In the genomic region with DNA sequence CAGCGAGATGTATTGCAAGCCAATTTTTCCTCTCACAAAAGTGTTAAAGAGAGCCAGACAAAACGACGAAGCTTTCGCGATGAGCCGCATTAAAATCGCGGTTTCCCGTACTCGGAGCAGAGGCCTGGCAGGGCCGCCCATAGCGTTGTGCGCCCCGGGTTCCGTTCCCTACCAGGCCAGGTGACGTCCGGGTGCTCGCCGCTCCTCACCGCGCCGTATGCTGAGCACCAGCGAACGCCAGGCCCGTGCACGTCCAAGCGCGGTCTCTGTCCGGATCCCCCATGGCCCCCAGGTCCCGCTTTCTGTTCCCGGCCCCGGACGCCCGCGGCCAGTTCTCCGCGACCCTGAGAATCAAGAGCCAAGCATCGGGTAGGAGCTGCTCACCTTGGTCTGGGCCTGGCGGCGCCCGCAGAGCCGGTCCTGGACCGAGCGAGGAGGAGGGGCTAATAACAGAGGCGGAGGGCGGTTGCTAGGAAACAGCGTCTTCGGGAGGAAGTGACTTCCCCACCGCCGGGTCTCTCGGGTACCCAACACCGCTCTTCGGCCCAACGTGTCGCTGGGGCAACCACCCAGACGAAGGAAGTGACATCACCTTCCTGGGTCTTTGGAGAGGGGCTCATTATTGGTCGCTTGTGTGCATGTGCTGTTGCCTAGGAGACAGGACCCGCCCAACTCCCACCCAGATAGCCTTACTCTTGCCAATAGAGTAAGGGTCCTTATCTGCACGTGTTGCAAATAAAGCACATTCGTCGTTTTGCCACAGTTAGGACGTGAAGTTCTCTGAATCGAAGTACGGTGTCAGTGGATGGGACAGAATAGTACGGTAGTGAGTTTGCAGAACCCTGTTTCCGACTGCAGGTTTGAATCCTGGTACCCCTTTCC, we compare ENCODE assay signal across 8 cellular contexts. TPM values are rescaled to one million over a fixed set of nuclear protein-coding genes. Genes with fewer than 3 reads are reported as not detected.
DNase-seq lines count a peak whose midpoint lies in the region; ATAC-seq and TF ChIP-seq lines count a peak whose summit lies in the region.

A gene (minus strand): TSS at position 579 of the 882 bp plus-strand sequence. CDS start 1,115 bp downstream, outside the sequence.

- H3K4me3 ChIP-seq in GM12865 (ENCODE audit: low read depth, low read length) = peak within 1 kb of the TSS; percentile 74
- peak within 1 kb of the TSS; percentile 89 for H3K4me3 ChIP-seq in iPS-18c (ENCODE audit: insufficient read depth, low read depth, low read length)
- H3K4me3 ChIP-seq in smooth muscle cell = peak within 1 kb of the TSS; percentile 76

- peaks cover 7% of the 10 kb centered on the region for H3F3A ChIP-seq in smooth muscle cell (ENCODE audit: low read depth)

- peaks cover 12% of the 10 kb centered on the region for H3K4me1 ChIP-seq in smooth muscle cell (ENCODE audit: low read depth)

- peak within 1 kb of the TSS; percentile 53 for H3K9ac ChIP-seq in smooth muscle cell (ENCODE audit: low read depth)

- DNase-seq in GM12865 (ENCODE audit: low read depth) (peak; percentile 94), NCI-H1436 treated with DMSO at 0.1 percent for 48 hours (lab: John Stamatoyannopoulos, UW) (peak; percentile 90), MCF 10A (ENCODE audit: unreplicated experiment) (peak; percentile 87), smooth muscle cell (lab: John Stamatoyannopoulos, UW; ENCODE audit: unreplicated experiment) (peak; percentile 45), NOMO-1 treated with DMSO at 0.1 percent for 48 hours (lab: John Stamatoyannopoulos, UW; ENCODE audit: unreplicated experiment) (no peak)

- H3K27ac Mint-ChIP-seq in MCF 10A (ENCODE audit: low read depth, unreplicated experiment) = peak within 1 kb of the TSS; percentile 80

- no peaks in the 10 kb centered on the region for H4K20me1 ChIP-seq in smooth muscle cell (ENCODE audit: low read depth)

- intact Hi-C loops in MCF 10A (cut with micrococcal nuclease) = loop anchor here (10.0 kb wide), 1 partner anchor 822 kb away; a partner anchor contains a TSS

- H3K27me3 ChIP-seq in smooth muscle cell (ENCODE audit: low read depth) = no peaks in the 10 kb centered on the region

- H3K4me3 Mint-ChIP-seq in MCF 10A (ENCODE audit: unreplicated experiment) = peak within 1 kb of the TSS; percentile 81

- WGBS in smooth muscle cell (ENCODE audit: low lambda C conversion rate) = 6% methylated on average over 66 of the region's 66 CpGs

- H3K27me3 Mint-ChIP-seq in MCF 10A (ENCODE audit: insufficient read depth, unreplicated experiment) = no peaks in the 10 kb centered on the region

- H3K27ac ChIP-seq in VCaP (peak within 1 kb of the TSS; percentile 85), smooth muscle cell (ENCODE audit: low read depth) (peak within 1 kb of the TSS; percentile 53)

- ATAC-seq in HG02610 (IDR thresholded peaks at IDR 0.05; ENCODE audit: unreplicated experiment) = peak; percentile 99

- no peaks in the 10 kb centered on the region for H3K9me3 Mint-ChIP-seq in MCF 10A (ENCODE audit: unreplicated experiment)

- TF ChIP-seq CTCF in GM12865 (IDR thresholded peaks at IDR 0.05; ENCODE audit: insufficient read depth, low read depth, low read length, missing control alignments) (no peak), VCaP (conservative IDR thresholded peaks at IDR 0.05) (no peak), MCF 10A (IDR thresholded peaks at IDR 0.05; ENCODE audit: unreplicated experiment) (no peak), smooth muscle cell (IDR thresholded peaks at IDR 0.05; ENCODE audit: borderline replicate concordance, insufficient read depth, poor library complexity, severe bottlenecking) (no peak)

- H3K4me2 ChIP-seq in smooth muscle cell = peak within 1 kb of the TSS; percentile 88

- CTCF ChIA-PET in MCF 10A (lab: Yijun Ruan, JAX) = interaction anchor here (0.6 to 1.6 kb wide), 6 partner anchors 410 to 640 kb away, joined by 3 to 8 read pairs (median 3); no protein-coding TSS in a partner anchor

- BruUV-seq in MCF 10A (replicated peaks; lab: Mats Ljungman, UMichigan) = no TSS peak

- H3K9me3 ChIP-seq in iPS-18c (ENCODE audit: control insufficient read depth, insufficient read depth, low read length) = no peaks in the 10 kb centered on the region
- H3K9me3 ChIP-seq in smooth muscle cell (replicated peaks; ENCODE audit: low read depth) = no peaks in the 10 kb centered on the region

- POLR2A ChIA-PET in MCF 10A (lab: Yijun Ruan, JAX) = interaction anchor here (0.7 to 1.7 kb wide), 3 partner anchors 9 to 597 kb away, joined by 3 to 6 read pairs (median 4); no protein-coding TSS in a partner anchor

- H3K36me3 Mint-ChIP-seq in MCF 10A (ENCODE audit: insufficient read depth, unreplicated experiment) = no peaks in the 10 kb centered on the region

- H2AFZ ChIP-seq in smooth muscle cell (ENCODE audit: low read depth) = peak within 1 kb of the TSS; percentile 68

- peaks cover 6% of the 10 kb centered on the region for H3K4me1 Mint-ChIP-seq in MCF 10A (ENCODE audit: insufficient read depth, unreplicated experiment)

- peaks cover 4% of the 10 kb centered on the region for H3K79me2 ChIP-seq in smooth muscle cell (ENCODE audit: low read depth)

- H3K36me3 ChIP-seq in smooth muscle cell (ENCODE audit: low read depth) = no peaks in the 10 kb centered on the region

RNA-seq across cellular contexts. Expression of the gene that starts here (rescaled TPM):
- total RNA-seq in MCF 10A (2022) = 13.2 and 14.2 TPM in 2 replicates
- total RNA-seq in smooth muscle cell = 22.1 and 29.3 TPM in 2 replicates
- 14.3 and 17.3 TPM in 2 replicates for polyA plus RNA-seq in smooth muscle cell
